14 cellular contexts compared by ENCODE assay signal in genomic region chr1:193486671-193487229, GRCh38.
A peak's percentile ranks its signal among the peaks of the same experiment; 100 is the strongest.
DNase-seq lines count a peak whose midpoint lies in the region; ATAC-seq and TF ChIP-seq lines count a peak whose summit lies in the region.
"Had no signal": no experiment of that assay in that cellular context is flagged by ENCODE, and none has a peak within 500 bp of the region (broad histone marks: within the 10 kb centered on the region; RNA-seq: fewer than 3 reads in every experiment).

No MANE protein-coding gene starts in this region.

- H3K36me3 Mint-ChIP-seq in CD4-positive, alpha-beta T cell (ENCODE audit: low read depth): peaks cover 6% of the 10 kb centered on the region
- H3K36me3 Mint-ChIP-seq: CD14-positive monocyte had no signal

- H4K20me1 ChIP-seq in SK-N-SH (ENCODE audit: insufficient read depth): no peaks in the 10 kb centered on the region

- H3K36me3 ChIP-seq in SK-N-SH (replicated peaks in 1 of 2; ENCODE audit: control insufficient read depth in 1 of 2, insufficient read depth in 2 of 2, low read length in 1 of 2): no peaks in the 10 kb centered on the region
- H3K36me3 ChIP-seq: lower lobe of right lung, ovary had no signal

- H3K4me3 ChIP-seq in SK-N-SH (ENCODE audit: low read depth in 2 of 2, low read length in 1 of 2): no peak overlapping the region
- H3K4me3 ChIP-seq in fibroblast of the aortic adventitia (ENCODE audit: low read depth, low read length): no peak overlapping the region
- H3K4me3 ChIP-seq: lower lobe of right lung, ovary had no signal

- no peak overlapping the region for H3K4me2 ChIP-seq in SK-N-SH

- H3K27me3 ChIP-seq in CD4-positive, alpha-beta T cell (ENCODE audit: control insufficient read depth, insufficient read depth, low read length): no peaks in the 10 kb centered on the region
- no peaks in the 10 kb centered on the region; the same call in 1 of the 2 replicates for H3K27me3 ChIP-seq in SK-N-SH (ENCODE audit: insufficient read depth)
- H3K27me3 ChIP-seq: ovary had no signal

- no peaks in the 10 kb centered on the region for H3K79me2 ChIP-seq in SK-N-SH (ENCODE audit: insufficient read depth)

- no peaks in the 10 kb centered on the region for H3K9me3 ChIP-seq in CD4-positive, alpha-beta T cell (ENCODE audit: control insufficient read depth, low read length)
- H3K9me3 ChIP-seq in SK-N-SH: no peaks in the 10 kb centered on the region
- H3K9me3 ChIP-seq: lower lobe of right lung, ovary had no signal

- H3K9ac ChIP-seq in SK-N-SH: no peak overlapping the region

- peak overlapping the region; percentile 5 for H3K27ac Mint-ChIP-seq in CD4-positive, alpha-beta T cell
- H3K27ac Mint-ChIP-seq: CD14-positive monocyte; dendritic cell treated with granulocyte-macrophage colony-stimulating factor and Interleukin-4, amounts not matched to agents 40 ng/mL and 50 ng/mL, for 4 days had no signal

- no peaks in the 10 kb centered on the region for H3K27me3 Mint-ChIP-seq in CD4-positive, alpha-beta T cell
- H3K27me3 Mint-ChIP-seq: dendritic cell treated with granulocyte-macrophage colony-stimulating factor and Interleukin-4, amounts not matched to agents 40 ng/mL and 50 ng/mL, for 4 days had no signal

- no peak for DNase-seq in CD4-positive, alpha-beta T cell
- DNase-seq in SK-N-SH (no peak), fibroblast of the aortic adventitia (ENCODE audit: low read depth) (peak; percentile 42), NCI-H510A (lab: John Stamatoyannopoulos, UW) (no peak), GM03348 (ENCODE audit: low spot score) (no peak)
- DNase-seq in activated CD4-positive, CD25-positive, alpha-beta regulatory T cell treated with anti-CD3 and anti-CD28 coated beads, Interleukin-2, amount 50 U/mL, for 72 hours: no peak
- DNase-seq: activated effector memory CD4-positive, alpha-beta T cell treated with Interleukin-2 at 50 U/mL for 16 hours; lower lobe of right lung; ovary; stimulated activated naive CD4-positive, alpha-beta T cell treated with Interleukin-2 at 50 U/mL for 16 hours had no signal

- no peaks in the 10 kb centered on the region for H3K9me2 ChIP-seq in SK-N-SH

- POLR2A ChIA-PET in CD4-positive, alpha-beta T cell (lab: Charles Lee): interaction anchor here (0.6 to 2.7 kb wide), 7 partner anchors 7 to 522 kb away, joined by 3 to 7 read pairs (median 4); no protein-coding TSS in a partner anchor
- POLR2A ChIA-PET in SK-N-SH (lab: Yijun Ruan, JAX): no interaction called here

- intact Hi-C loops in CD4-positive, alpha-beta T cell (cut with DNase I, micrococcal nuclease): no loop called here

- CTCF ChIA-PET in CD4-positive, alpha-beta T cell (lab: Charles Lee): no interaction called here
- CTCF ChIA-PET in SK-N-SH (lab: Yijun Ruan, JAX): interaction anchor here (0.6 kb wide), 1 partner anchor 1002 kb away, joined by 3 read pairs; no protein-coding TSS in a partner anchor

- H3K4me3 Mint-ChIP-seq in CD4-positive, alpha-beta T cell: no peak overlapping the region
- H3K4me3 Mint-ChIP-seq: CD14-positive monocyte; dendritic cell treated with granulocyte-macrophage colony-stimulating factor and Interleukin-4, amounts not matched to agents 40 ng/mL and 50 ng/mL, for 4 days had no signal

- TF ChIP-seq CTCF in CD4-positive, alpha-beta T cell (IDR thresholded peaks at IDR 0.05): no peak
- TF ChIP-seq CTCF in SK-N-SH (IDR thresholded peaks at IDR 0.05) (no peak), fibroblast of the aortic adventitia (IDR thresholded peaks at IDR 0.05; ENCODE audit: insufficient read depth, low read length) (no peak)

- H2AFZ ChIP-seq in SK-N-SH (ENCODE audit: low read depth): peak overlapping the region; percentile 7

- no peak for TF ChIP-seq EP300 in SK-N-SH (IDR thresholded peaks at IDR 0.05; ENCODE audit: borderline replicate concordance in 1 of 2, low read depth in 1 of 2, low read length in 1 of 2)

- no peak for ATAC-seq in CD4-positive, alpha-beta T cell (ENCODE audit: poor library complexity)
- peak; percentile 63 for ATAC-seq in GM19438 (IDR thresholded peaks at IDR 0.05; ENCODE audit: low read depth, unreplicated experiment)
- no peak for ATAC-seq in HG02981 (IDR thresholded peaks at IDR 0.05; ENCODE audit: unreplicated experiment)
- ATAC-seq: lower lobe of right lung had no signal

- 38% methylated on average over 1 of the region's 1 CpG for WGBS in SK-N-SH (ENCODE audit: low lambda C conversion rate)

- H3K9me3 Mint-ChIP-seq in CD4-positive, alpha-beta T cell: peaks cover 17% of the 10 kb centered on the region

- no peaks in the 10 kb centered on the region; a peak in 1 of 4 replicates for H3K4me1 ChIP-seq in SK-N-SH (ENCODE audit: control insufficient read depth in 1 of 2, insufficient read depth in 2 of 2, low read depth in 1 of 2, low read length in 1 of 2)
- H3K4me1 ChIP-seq: lower lobe of right lung had no signal

- H3F3A ChIP-seq in SK-N-SH (replicated peaks; ENCODE audit: insufficient read depth): no peaks in the 10 kb centered on the region

- no peak for TF ChIP-seq RAD21 in SK-N-SH (IDR thresholded peaks at IDR 0.05; ENCODE audit: low read length)

- H3K4me1 Mint-ChIP-seq in CD4-positive, alpha-beta T cell (ENCODE audit: low read depth): peaks cover 25% of the 10 kb centered on the region
- H3K4me1 Mint-ChIP-seq: CD14-positive monocyte had no signal

- H3K27ac ChIP-seq in CD4-positive, alpha-beta T cell (ENCODE audit: low read depth, low read length): no peak overlapping the region
- no peak overlapping the region; a peak in 1 of 4 replicates for H3K27ac ChIP-seq in SK-N-SH (ENCODE audit: low read depth in 2 of 2, low read length in 1 of 2)
- H3K27ac ChIP-seq: lower lobe of right lung, ovary had no signal

TF ChIP-seq in SK-N-SH, 30 proteins besides CTCF, POLR2A, EP300 and RAD21 (continues in another document):
- no peak for TF ChIP-seq YY1 (IDR thresholded peaks at IDR 0.05; ENCODE audit: low read depth)
- TF ChIP-seq PBX3 (IDR thresholded peaks at IDR 0.05): no peak
- no peak for TF ChIP-seq IRF3 (IDR thresholded peaks at IDR 0.05; ENCODE audit: low read depth, low read length)
- no peak for TF ChIP-seq FOXJ3 (CRISPR knock-in tag; IDR thresholded peaks at IDR 0.05)
- no peak for TF ChIP-seq TAF1 (IDR thresholded peaks at IDR 0.05; ENCODE audit: borderline replicate concordance, low read depth, low read length)
- no peak for TF ChIP-seq TCF12 (IDR thresholded peaks at IDR 0.05)
- TF ChIP-seq ELF1 (IDR thresholded peaks at IDR 0.05): no peak
- no peak for TF ChIP-seq USF1 (IDR thresholded peaks at IDR 0.05; ENCODE audit: borderline replicate concordance, low read depth)
- TF ChIP-seq MXI1 (IDR thresholded peaks at IDR 0.05; ENCODE audit: low read depth, low read length): no peak
- TF ChIP-seq RFX5 (IDR thresholded peaks at IDR 0.05; ENCODE audit: low read length): no peak
- no peak for TF ChIP-seq ZBTB33 (IDR thresholded peaks at IDR 0.05; ENCODE audit: borderline replicate concordance, low read depth)
- no peak for TF ChIP-seq POLR2AphosphoS5 (IDR thresholded peaks at IDR 0.05; ENCODE audit: low read depth, low read length)
- no peak for TF ChIP-seq GABPA (IDR thresholded peaks at IDR 0.05; ENCODE audit: low read depth)
- TF ChIP-seq NRF1 (IDR thresholded peaks at IDR 0.05; ENCODE audit: low read depth, low read length): no peak
